ENCODE assay signal across 8 cellular contexts in genomic region chrX:23783569-23784486, GRCh38. TPM values are rescaled to one million over a fixed set of nuclear protein-coding genes. Genes with fewer than 3 reads are reported as not detected.
DNase-seq lines count a peak whose midpoint lies in the region; ATAC-seq and TF ChIP-seq lines count a peak whose summit lies in the region.

No MANE protein-coding gene starts in this region.

- peak overlapping the region; percentile 81 for H3K4me3 Mint-ChIP-seq in Calu3 (ENCODE audit: low read depth, unreplicated experiment)
- peak overlapping the region; percentile 98 for H3K4me3 Mint-ChIP-seq in mesothelial cell of epicardium

- H3K9me3 Mint-ChIP-seq in Calu3 (ENCODE audit: low read depth, unreplicated experiment), result no peaks in the 10 kb centered on the region
- no peaks in the 10 kb centered on the region for H3K9me3 Mint-ChIP-seq in mesothelial cell of epicardium

- peak overlapping the region; percentile 78 for H3K9ac ChIP-seq in NT2/D1 (ENCODE audit: insufficient read length, low read depth)

- H3K4me1 ChIP-seq in NT2/D1 (ENCODE audit: insufficient read depth, insufficient read length), result no peaks in the 10 kb centered on the region
- H3K4me1 ChIP-seq in aorta (ENCODE audit: control insufficient read depth in 1 of 2, insufficient read depth in 2 of 2, low read length in 2 of 2), result no peaks in the 10 kb centered on the region

- CTCF ChIA-PET in Calu3 (lab: Charles Lee), result interaction anchor here (1.0 to 2.9 kb wide), 5 partner anchors 19 to 118 kb away, joined by 3 to 45 read pairs (median 4); no protein-coding TSS in a partner anchor

- H3K36me3 Mint-ChIP-seq in Calu3 (ENCODE audit: insufficient read depth, unreplicated experiment), result peaks cover 71% of the 10 kb centered on the region
- peaks cover 23% of the 10 kb centered on the region for H3K36me3 Mint-ChIP-seq in mesothelial cell of epicardium

- peak overlapping the region; percentile 93 for H3K27ac Mint-ChIP-seq in Calu3 (ENCODE audit: unreplicated experiment)
- H3K27ac Mint-ChIP-seq in mesothelial cell of epicardium, result peak overlapping the region; percentile 92

- no peak for ATAC-seq in aorta (ENCODE audit: low FRiP score)
- ATAC-seq in GM19455 (IDR thresholded peaks at IDR 0.05; ENCODE audit: unreplicated experiment), result no peak
- ATAC-seq in HG02885 (IDR thresholded peaks at IDR 0.05; ENCODE audit: poor library complexity, unreplicated experiment), result no peak

- H3K27me3 ChIP-seq in NT2/D1 (ENCODE audit: insufficient read depth, insufficient read length) (no peaks in the 10 kb centered on the region), aorta (ENCODE audit: control insufficient read depth in 1 of 2, insufficient read depth in 2 of 2, low read length in 1 of 2) (no peaks in the 10 kb centered on the region)

- TSS peak; percentile 60 for BruUV-seq in Calu3 (replicated peaks; lab: Mats Ljungman, UMichigan)

- H3K9me3 ChIP-seq in NT2/D1 (ENCODE audit: insufficient read depth, low read length) (no peaks in the 10 kb centered on the region), aorta (ENCODE audit: control insufficient read depth, low read length) (no peaks in the 10 kb centered on the region)

- peak overlapping the region; percentile 91 for H3K4me3 ChIP-seq in NT2/D1 (ENCODE audit: insufficient read length, low read depth)
- H3K4me3 ChIP-seq in choroid plexus epithelial cell (ENCODE audit: low read depth, low read length), result peak overlapping the region; percentile 78
- peak overlapping the region; percentile 78 to 95 for H3K4me3 ChIP-seq in aorta (ENCODE audit: low read length in 2 of 2)

- DNase-seq in Calu3 (no peak), NT2/D1 (ENCODE audit: low read depth, low spot score) (no peak), choroid plexus epithelial cell (ENCODE audit: low read depth) (peak; percentile 24), mesothelial cell of epicardium (ENCODE audit: low spot score in 2 of 2, unreplicated experiment in 2 of 2) (no peak), aorta (peak in 1 of 2 donors; percentile 47), kidney glomerular epithelial cell (lab: John Stamatoyannopoulos, UW) (no peak)

- H3K4me1 Mint-ChIP-seq in Calu3 (ENCODE audit: low read depth, unreplicated experiment) (peaks cover 23% of the 10 kb centered on the region), mesothelial cell of epicardium (peaks cover 36% of the 10 kb centered on the region)

- WGBS in aorta, 2 donors, result 12 to 44% methylated on average over 23 to 24 of the region's 24 CpGs

- intact Hi-C loops in Calu3 (cut with micrococcal nuclease; ENCODE audit: unreplicated experiment) (no loop called here), aorta (cut with DNase I) (loop anchor here (2.0 to 10.0 kb wide), 5 partner anchors 19 to 119 kb away; partner anchors contain the start of gene ACOT9 (in 1 of the 2))

- H3K27me3 Mint-ChIP-seq in Calu3 (ENCODE audit: unreplicated experiment) (no peaks in the 10 kb centered on the region), mesothelial cell of epicardium (ENCODE audit: low read depth) (no peaks in the 10 kb centered on the region)

- H3K36me3 ChIP-seq in NT2/D1 (ENCODE audit: insufficient read depth, insufficient read length, low read length) (peaks cover 18% of the 10 kb centered on the region), aorta (ENCODE audit: control insufficient read depth in 1 of 2, insufficient read depth in 2 of 2, low read length in 1 of 2) (no peaks in the 10 kb centered on the region)

- no peak for TF ChIP-seq CTCF in Calu3 (IDR thresholded peaks at IDR 0.05; ENCODE audit: unreplicated experiment)
- TF ChIP-seq CTCF in choroid plexus epithelial cell (conservative IDR thresholded peaks at IDR 0.05; ENCODE audit: low read depth, low read length), result no peak
- no peak for TF ChIP-seq CTCF in mesothelial cell of epicardium (IDR thresholded peaks at IDR 0.05; ENCODE audit: unreplicated experiment)

- peak overlapping the region; percentile 7 to 66 for H3K27ac ChIP-seq in aorta (ENCODE audit: low read depth in 1 of 2, low read length in 2 of 2)

RNA-seq across cellular contexts. Expression of gene SAT1, which starts 0.9 kb away (rescaled TPM):
- total RNA-seq in Calu3 (2022), result 419 and 426 TPM in 2 replicates
- 225 to 236 TPM (median 233 TPM) in 3 replicates for total RNA-seq in mesothelial cell of epicardium
- total RNA-seq in aorta, result 100 to 1,000 TPM; 269 to 353 TPM
- 100 to 1,000 TPM; 432 to 481 TPM for polyA plus RNA-seq in aorta

RNA-seq across cellular contexts. Expression of gene ACOT9, which starts 40.8 kb away (rescaled TPM):
- total RNA-seq in Calu3 (2022), result 38.1 and 49.6 TPM in 2 replicates
- 29.0 to 32.7 TPM (median 32.5 TPM) in 3 replicates for total RNA-seq in mesothelial cell of epicardium
- total RNA-seq in aorta, result 10 to 100 TPM; 59.1 to 69.1 TPM
- 10 to 100 TPM; 21.7 to 62.6 TPM for polyA plus RNA-seq in aorta
